Comparison of ENCODE assay signal across 10 cellular contexts in the genomic region with DNA sequence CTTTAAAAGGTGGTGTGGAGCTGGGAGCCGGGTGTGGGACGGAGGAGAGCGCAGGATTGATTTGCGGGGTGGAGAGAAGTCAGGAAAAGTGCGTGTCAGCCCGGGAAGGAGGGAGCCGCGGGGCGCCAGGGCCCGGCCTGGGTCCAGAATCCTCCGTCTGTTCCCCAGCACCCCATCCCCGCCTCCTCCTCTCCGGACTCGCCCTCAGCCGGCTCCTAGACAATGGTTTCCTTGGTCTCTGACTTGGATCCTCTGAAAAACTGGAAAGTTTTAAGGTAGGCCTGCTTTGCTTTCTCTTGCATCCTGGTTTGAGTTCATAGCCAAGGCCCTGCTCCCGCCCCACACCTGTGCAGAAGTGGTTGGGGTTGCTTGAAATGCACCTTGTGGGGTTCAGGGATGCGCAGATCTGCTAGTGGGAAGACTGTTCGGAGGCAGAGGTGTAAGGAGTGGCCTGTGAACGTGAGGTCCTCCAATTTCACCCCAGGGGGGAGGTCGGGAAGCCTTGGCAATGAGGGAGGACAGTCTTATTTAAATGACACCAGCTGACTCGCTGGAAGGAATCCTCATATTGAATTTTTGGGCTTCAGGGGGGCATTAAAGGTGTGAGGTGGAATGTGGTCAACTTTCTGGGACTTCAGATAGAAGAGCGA.
DNase-seq lines count a peak whose midpoint lies in the region; ATAC-seq and TF ChIP-seq lines count a peak whose summit lies in the region.
"Had no signal": no experiment of that assay in that cellular context is flagged by ENCODE, and none has a peak within 500 bp of the region (broad histone marks: within the 10 kb centered on the region; RNA-seq: fewer than 3 reads in every experiment).

No MANE protein-coding gene starts in this region.

- intact Hi-C loops in transverse colon (cut with DNase I; ENCODE audit: low total_unique reads) = loop anchor here (10.0 kb wide), 1 partner anchor 76 kb away; no protein-coding TSS in a partner anchor

- H3K36me3 ChIP-seq in muscle layer of duodenum (ENCODE audit: control insufficient read depth in 1 of 2, insufficient read depth in 2 of 2, low read length in 2 of 2) (no peaks in the 10 kb centered on the region), transverse colon (no peaks in the 10 kb centered on the region)

- DNase-seq in foreskin keratinocyte = no peak
- DNase-seq in transverse colon = no peak
- no peak for DNase-seq in hippocampal formation (lab: John Stamatoyannopoulos, UW)
- DNase-seq in GDM1 (lab: John Stamatoyannopoulos, UW) = no peak
- DNase-seq in NCI-H524 treated with DMSO at 0.1 percent for 48 hours (lab: John Stamatoyannopoulos, UW) = no peak
- DNase-seq: activated effector memory CD4-positive, alpha-beta T cell treated with Interleukin-2 at 50 U/mL for 16 hours; NCI-H1694 treated with DMSO at 0.1 percent for 48 hours had no signal

- H3K4me1 ChIP-seq in foreskin keratinocyte = peaks cover 41% of the 10 kb centered on the region
- peaks cover 0 to 12% of the 10 kb centered on the region in 2 donors for H3K4me1 ChIP-seq in muscle layer of duodenum (ENCODE audit: control insufficient read depth in 1 of 2, insufficient read depth in 2 of 2, low read length in 2 of 2)
- H3K4me1 ChIP-seq in transverse colon = peaks cover 0 to 7% (median 5%) of the 10 kb centered on the region in 4 donors

- H3K4me3 ChIP-seq in muscle layer of duodenum (ENCODE audit: low read depth in 1 of 2, low read length in 2 of 2) (peak overlapping the region; percentile 54), transverse colon (peak overlapping the region in 2 of 4 donors; percentile 11 to 17)

- 39 to 58% (median 40%) methylated on average over 21 to 22 of the region's 22 CpGs for WGBS in adipose tissue, 3 donors
- WGBS in transverse colon (ENCODE audit: low coverage in 1 of 2), 2 donors = 45 to 72% methylated on average over 13 to 22 of the region's 22 CpGs

- H3K27ac ChIP-seq in adipose tissue (ENCODE audit: low read depth, low read length) (peak overlapping the region; percentile 48), foreskin keratinocyte (peak overlapping the region; percentile 71), muscle layer of duodenum (ENCODE audit: low read length) (peak overlapping the region; percentile 92), transverse colon (peak overlapping the region; percentile 69 to 83 (median 80))

- H3K9me3 ChIP-seq in muscle layer of duodenum (ENCODE audit: control insufficient read depth in 1 of 2, low read length in 2 of 2) = no peaks in the 10 kb centered on the region
- H3K9me3 ChIP-seq in transverse colon = no peaks in the 10 kb centered on the region

- no peak for TF ChIP-seq POLR2A in transverse colon (IDR thresholded peaks at IDR 0.05)

- TF ChIP-seq CTCF in foreskin keratinocyte (conservative IDR thresholded peaks at IDR 0.05) (no peak), transverse colon (IDR thresholded peaks at IDR 0.05) (no peak)

- H3K27me3 ChIP-seq in foreskin keratinocyte (no peaks in the 10 kb centered on the region), muscle layer of duodenum (ENCODE audit: low read depth, low read length) (no peaks in the 10 kb centered on the region), transverse colon (no peaks in the 10 kb centered on the region)

- in situ Hi-C loops in transverse colon (cut with MboI; ENCODE audit: low pct_ligation_motif_present in 1 of 4, low pct_unique_long_range_greater_than_20kb in 1 of 4, low sequenced_read_pairs in 3 of 4) = no loop called here

- ATAC-seq in foreskin keratinocyte (peak; percentile 20), GM21423 (IDR thresholded peaks at IDR 0.05; ENCODE audit: unreplicated experiment) (no peak)

- no peak for TF ChIP-seq EP300 in transverse colon (IDR thresholded peaks at IDR 0.05; ENCODE audit: low read depth)
